26 cellular contexts compared by ENCODE assay signal in the genomic region with DNA sequence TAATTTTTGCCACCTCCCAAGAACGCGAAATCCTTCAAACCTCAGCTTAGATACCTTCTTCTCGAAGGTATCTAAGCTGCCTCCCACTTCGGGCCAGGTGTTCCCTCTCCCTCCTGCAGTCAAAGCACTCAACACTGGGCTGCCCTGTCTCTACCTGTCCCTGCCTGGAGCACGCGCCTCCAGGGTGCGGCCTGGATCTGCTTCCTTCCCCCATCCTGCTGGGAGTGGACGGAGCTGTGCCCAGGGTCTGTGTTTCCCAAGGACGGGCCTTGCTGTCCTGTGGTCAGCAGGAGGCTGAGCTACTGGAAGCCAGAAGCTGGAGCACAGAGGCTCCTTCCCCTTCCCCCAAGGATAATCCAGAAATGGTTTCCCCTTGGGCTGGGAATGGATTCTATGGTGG. TPM values are rescaled to one million over a fixed set of nuclear protein-coding genes. Genes with fewer than 3 reads are reported as not detected.
A peak's percentile ranks its signal among the peaks of the same experiment; 100 is the strongest.
DNase-seq lines count a peak whose midpoint lies in the region; ATAC-seq, FAIRE-seq and TF ChIP-seq lines count a peak whose summit lies in the region.
"Had no signal": no experiment of that assay in that cellular context is flagged by ENCODE, and none has a peak within 500 bp of the region (broad histone marks: within the 10 kb centered on the region; RNA-seq: fewer than 3 reads in every experiment).

No MANE protein-coding gene starts in this region.

- H3K4me3 ChIP-seq in muscle layer of duodenum (ENCODE audit: low read depth in 1 of 2, low read length in 2 of 2) (no peak overlapping the region), transverse colon (no peak overlapping the region), ascending aorta (no peak overlapping the region)
- H3K4me3 ChIP-seq: BLaER1 treated with 17β-estradiol and CSF1 and Interleukin-3, amounts not matched to agents 10 nM and 100 nM; upper lobe of left lung had no signal

- no peak for FAIRE-seq in GM12891 (lab: Jason Lieb, UNC)

- H3K27me3 Mint-ChIP-seq in WTC11 (ENCODE audit: low read depth), result no peaks in the 10 kb centered on the region
- peaks cover 6% of the 10 kb centered on the region for H3K27me3 Mint-ChIP-seq in glutamatergic neuron (ENCODE audit: unreplicated experiment)
- H3K27me3 Mint-ChIP-seq: activated CD4-positive, alpha-beta memory T cell treated with anti-CD3 and anti-CD28 coated beads, Interleukin-2, amount 10 ng/mL, durations not matched to agents 7 days and 5 days; activated naive CD8-positive, alpha-beta T cell treated with anti-CD3 and anti-CD28 coated beads for 36 hours; T-cell had no signal

- H3K4me1 ChIP-seq in muscle layer of duodenum (ENCODE audit: control insufficient read depth in 1 of 2, insufficient read depth in 2 of 2, low read length in 2 of 2) (no peaks in the 10 kb centered on the region), transverse colon (peaks cover 8 to 66% (median 42%) of the 10 kb centered on the region in 4 donors), ascending aorta (no peaks in the 10 kb centered on the region)

- H3K9me3 ChIP-seq in muscle layer of duodenum (ENCODE audit: control insufficient read depth in 1 of 2, low read length in 2 of 2) (no peaks in the 10 kb centered on the region), transverse colon (no peaks in the 10 kb centered on the region), ascending aorta (no peaks in the 10 kb centered on the region)
- H3K9me3 ChIP-seq: BLaER1 treated with 17β-estradiol and CSF1 and Interleukin-3, amounts not matched to agents 10 nM and 100 nM; upper lobe of left lung had no signal

- H3K36me3 ChIP-seq in muscle layer of duodenum (ENCODE audit: control insufficient read depth in 1 of 2, insufficient read depth in 2 of 2, low read length in 2 of 2) (no peaks in the 10 kb centered on the region), transverse colon (no peaks in the 10 kb centered on the region), ascending aorta (no peaks in the 10 kb centered on the region)

- intact Hi-C loops in transverse colon (cut with DNase I; ENCODE audit: low total_unique reads) (no loop called here), ascending aorta (cut with DNase I) (no loop called here)

- no peak for TF ChIP-seq POLR2A in transverse colon (IDR thresholded peaks at IDR 0.05)
- no peak for TF ChIP-seq POLR2A in GM12891 (IDR thresholded peaks at IDR 0.05; ENCODE audit: low read depth, low read length)

- H3K27ac ChIP-seq in muscle layer of duodenum (ENCODE audit: low read length), result peak overlapping the region; percentile 51
- H3K27ac ChIP-seq in transverse colon, result peak overlapping the region; percentile 82 to 91 (median 86)
- H3K27ac ChIP-seq in ascending aorta, result no peak overlapping the region
- H3K27ac ChIP-seq: epithelial cell of prostate had no signal

- POLR2A ChIA-PET in WTC11 (lab: Charles Lee), result interaction anchor here (0.7 kb wide), 1 partner anchor 26 kb away, joined by 6 read pairs; the partner anchor contains the start of gene TSEN54

- ATAC-seq in WTC11, result no peak
- ATAC-seq in HG02623 (IDR thresholded peaks at IDR 0.05; ENCODE audit: unreplicated experiment), result no peak
- ATAC-seq: activated CD4-positive, CD25-positive, alpha-beta regulatory T cell treated with anti-CD3 and anti-CD28 coated beads, Interleukin-2, amount 50 U/mL, for 24 hours; HCT116; T-cell had no signal

- 60% methylated on average over 9 of the region's 9 CpGs; no CpG with 5 or more reads in 1 of the 2 donors for WGBS in transverse colon (ENCODE audit: low coverage in 1 of 2), 2 donors

- TF ChIP-seq EP300 in transverse colon (IDR thresholded peaks at IDR 0.05; ENCODE audit: low read depth), result no peak

- H3K9me3 Mint-ChIP-seq in WTC11 (no peaks in the 10 kb centered on the region), glutamatergic neuron (ENCODE audit: unreplicated experiment) (peaks cover 2% of the 10 kb centered on the region)
- H3K9me3 Mint-ChIP-seq: activated CD4-positive, alpha-beta memory T cell treated with anti-CD3 and anti-CD28 coated beads, Interleukin-2, amount 10 ng/mL, durations not matched to agents 7 days and 5 days; activated naive CD8-positive, alpha-beta T cell treated with anti-CD3 and anti-CD28 coated beads for 36 hours; T-cell had no signal

- in situ Hi-C loops in transverse colon (cut with MboI; ENCODE audit: low pct_ligation_motif_present in 1 of 4, low pct_unique_long_range_greater_than_20kb in 1 of 4, low sequenced_read_pairs in 3 of 4), result no loop called here

- CTCF ChIA-PET in WTC11 (lab: Charles Lee), result interaction anchor here (1.7 to 1.9 kb wide), 2 partner anchors 59 to 90 kb away, joined by 4 to 9 read pairs; no protein-coding TSS in a partner anchor

- TF ChIP-seq CTCF in WTC11 (IDR thresholded peaks at IDR 0.05) (no peak), glutamatergic neuron (IDR thresholded peaks at IDR 0.05; ENCODE audit: partially characterized antibody, unreplicated experiment) (no peak), transverse colon (IDR thresholded peaks at IDR 0.05) (no peak), ascending aorta (IDR thresholded peaks at IDR 0.05) (no peak)

- peaks cover 26% of the 10 kb centered on the region for H3K4me1 Mint-ChIP-seq in WTC11
- H3K4me1 Mint-ChIP-seq in glutamatergic neuron (ENCODE audit: low read depth, unreplicated experiment), result peaks cover 3% of the 10 kb centered on the region
- H3K4me1 Mint-ChIP-seq: activated CD4-positive, alpha-beta memory T cell treated with anti-CD3 and anti-CD28 coated beads, Interleukin-2, amount 10 ng/mL, durations not matched to agents 7 days and 5 days; activated naive CD8-positive, alpha-beta T cell treated with anti-CD3 and anti-CD28 coated beads for 36 hours had no signal

- H3K27me3 ChIP-seq in muscle layer of duodenum (ENCODE audit: low read depth, low read length) (no peaks in the 10 kb centered on the region), transverse colon (no peaks in the 10 kb centered on the region), ascending aorta (no peaks in the 10 kb centered on the region)
- H3K27me3 ChIP-seq: BLaER1 treated with 17β-estradiol and CSF1 and Interleukin-3, amounts not matched to agents 10 nM and 100 nM; upper lobe of left lung had no signal

- H3K27ac Mint-ChIP-seq in WTC11 (peak overlapping the region; percentile 61), glutamatergic neuron (ENCODE audit: unreplicated experiment) (no peak overlapping the region)
- H3K27ac Mint-ChIP-seq: activated CD4-positive, alpha-beta memory T cell treated with anti-CD3 and anti-CD28 coated beads, Interleukin-2, amount 10 ng/mL, durations not matched to agents 7 days and 5 days; activated naive CD8-positive, alpha-beta T cell treated with anti-CD3 and anti-CD28 coated beads for 36 hours; T-cell had no signal

- DNase-seq in WTC11 (ENCODE audit: low spot score), result no peak
- no peak for DNase-seq in glutamatergic neuron
- peak; percentile 70 for DNase-seq in transverse colon
- no peak for DNase-seq in GM12891 (ENCODE audit: insufficient read length, low spot score)
- DNase-seq in ascending aorta (ENCODE audit: low spot score in 2 of 2), result no peak
- DNase-seq: activated CD4-positive, alpha-beta memory T cell treated with anti-CD3 and anti-CD28 coated beads, Interleukin-2, amount 10 ng/mL, durations not matched to agents 7 days and 5 days; activated naive CD8-positive, alpha-beta T cell treated with anti-CD3 and anti-CD28 coated beads for 36 hours; aorta; COR-L47; DMS79 treated with DMSO at 0.1 percent for 48 hours; Karpas-422; kidney glomerular epithelial cell; NCI-H1436; NCI-H345; NCI-H774; stimulated activated CD4-positive, alpha-beta T cell treated with anti-CD3 and anti-CD28 coated beads, Interleukin-1b, Interleukin-23, amount 100 ng/mL, for 48 hours; stimulated activated CD8-positive, alpha-beta memory T cell treated with anti-CD3 and anti-CD28 coated beads, Interleukin-4, amount 100 ng/mL, for 48 hours; T-cell had no signal

- H3K4me3 Mint-ChIP-seq in WTC11, result no peak overlapping the region
- peak overlapping the region; percentile 38 for H3K4me3 Mint-ChIP-seq in glutamatergic neuron (ENCODE audit: unreplicated experiment)
- H3K4me3 Mint-ChIP-seq: activated CD4-positive, alpha-beta memory T cell treated with anti-CD3 and anti-CD28 coated beads, Interleukin-2, amount 10 ng/mL, durations not matched to agents 7 days and 5 days; activated naive CD8-positive, alpha-beta T cell treated with anti-CD3 and anti-CD28 coated beads for 36 hours; T-cell had no signal

- H3K36me3 Mint-ChIP-seq in WTC11 (no peaks in the 10 kb centered on the region), glutamatergic neuron (ENCODE audit: unreplicated experiment) (no peaks in the 10 kb centered on the region)
- H3K36me3 Mint-ChIP-seq: activated naive CD8-positive, alpha-beta T cell treated with anti-CD3 and anti-CD28 coated beads for 36 hours had no signal

TF ChIP-seq in WTC11, 78 proteins besides CTCF, POLR2A, EP300 and RAD21 (continues in another document):
- TF ChIP-seq NFE2L1 (CRISPR knock-in tag; IDR thresholded peaks at IDR 0.05), result no peak
- TF ChIP-seq, protein P1, sequence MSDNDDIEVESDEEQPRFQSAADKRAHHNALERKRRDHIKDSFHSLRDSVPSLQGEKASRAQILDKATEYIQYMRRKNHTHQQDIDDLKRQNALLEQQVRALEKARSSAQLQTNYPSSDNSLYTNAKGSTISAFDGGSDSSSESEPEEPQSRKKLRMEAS (CRISPR knock-in tag; IDR thresholded peaks at IDR 0.05), result no peak

TF ChIP-seq in GM12891, 5 proteins besides CTCF, POLR2A, EP300 and RAD21 (continues in another document):
- TF ChIP-seq POU2F2 (IDR thresholded peaks at IDR 0.05; ENCODE audit: low read depth, low read length) (no peak), TAF1 (IDR thresholded peaks at IDR 0.05; ENCODE audit: low read depth, low read length) (no peak), POLR2AphosphoS5 (IDR thresholded peaks at IDR 0.05; ENCODE audit: low read depth, low read length) (no peak), PAX5 (IDR thresholded peaks at IDR 0.05; ENCODE audit: insufficient read depth, low read length, severe bottlenecking) (no peak)

RNA-seq across cellular contexts. Expression of gene LLGL2, which starts 16.7 kb away (rescaled TPM):
- total RNA-seq in WTC11 (2021) (94.3 to 103 TPM (median 97.0 TPM) in 3 replicates), glutamatergic neuron (ENCODE audit: unreplicated experiment) (4.8 TPM), transverse colon (1,000 to 10,000 TPM in 1 of 4 donors, 100 to 1,000 TPM in 3; 326 to 1,573 (median 641) TPM), ascending aorta (41.8 TPM)
- 5.2 TPM for polyA plus RNA-seq in GM12891 (2012; ENCODE audit: low read depth, missing spikeins)

RNA-seq across cellular contexts. Expression of gene TSEN54, which starts 25.9 kb away (rescaled TPM):
- total RNA-seq in WTC11 (2021), result 47.8 to 53.4 TPM (median 51.5 TPM) in 3 replicates
- 26.6 TPM for total RNA-seq in glutamatergic neuron (ENCODE audit: unreplicated experiment)
- 100 to 1,000 TPM in 1 of 4 donors, 10 to 100 TPM in 3; 36.6 to 105 (median 61.2) TPM for total RNA-seq in transverse colon
- 18.0 TPM for polyA plus RNA-seq in GM12891 (2012; ENCODE audit: low read depth, missing spikeins)
- total RNA-seq in ascending aorta, result 92.7 TPM

RNA-seq across cellular contexts. Expression of gene CASKIN2, which starts 26.8 kb away (rescaled TPM):
- total RNA-seq in WTC11 (2021), result 31.3 to 32.2 TPM (median 31.9 TPM) in 3 replicates
- 22.1 TPM for total RNA-seq in glutamatergic neuron (ENCODE audit: unreplicated experiment)
- total RNA-seq in transverse colon, result 100 to 1,000 TPM in 1 of 4 donors, 10 to 100 TPM in 3; 16.5 to 128 (median 24.8) TPM
- 0.04 TPM for polyA plus RNA-seq in GM12891 (2012; ENCODE audit: low read depth, missing spikeins)
- total RNA-seq in ascending aorta, result 112 TPM

RNA-seq across cellular contexts. Expression of gene MYO15B, which starts 45.4 kb away (rescaled TPM):
- total RNA-seq in WTC11 (2021) (35.6 to 51.1 TPM (median 51.0 TPM) in 3 replicates), glutamatergic neuron (ENCODE audit: unreplicated experiment) (82.6 TPM), transverse colon (1,000 to 10,000 TPM in 1 of 4 donors, 100 to 1,000 TPM in 2, 10 to 100 TPM in 1; 59.3 to 1,778 (median 829) TPM), ascending aorta (285 TPM)
- polyA plus RNA-seq in GM12891 (2012; ENCODE audit: low read depth, missing spikeins), result 9.5 TPM
- total RNA-seq: RPMI7951 had no signal

Comparison
In these comparisons a context has a peak if more than half of its experiments do, and no peak if none do; other contexts are left out.
1. H3K27ac ChIP-seq: peak in muscle layer of duodenum (single experiment) and transverse colon (4 of 4); none in ascending aorta (0 of 2).